ENCODE assay signal across 10 cellular contexts in genomic region chr20:11452326-11452725, GRCh38.
DNase-seq lines count a peak whose midpoint lies in the region; TF ChIP-seq lines count a peak whose summit lies in the region.
"Had no signal": no experiment of that assay in that cellular context is flagged by ENCODE, and none has a peak within 500 bp of the region (broad histone marks: within the 10 kb centered on the region; RNA-seq: fewer than 3 reads in every experiment).

No MANE protein-coding gene starts in this region.

- H3K4me3 ChIP-seq in AG10803 (ENCODE audit: low read length), result no peak overlapping the region
- H3K4me3 ChIP-seq in NB4 (ENCODE audit: low read depth, low read length), result no peak overlapping the region
- no peak overlapping the region for H3K4me3 ChIP-seq in choroid plexus epithelial cell (ENCODE audit: low read depth, low read length)
- H3K4me3 ChIP-seq in ascending aorta, result no peak overlapping the region

- H3K36me3 ChIP-seq in ascending aorta, result no peaks in the 10 kb centered on the region

- H3K27ac ChIP-seq in ascending aorta, result no peak overlapping the region

- POLR2A ChIA-PET in activated CD4-positive, alpha-beta memory T cell treated with anti-CD3 and anti-CD28 coated beads for 36 hours (lab: Charles Lee), result no interaction called here

- CTCF ChIA-PET in activated CD4-positive, alpha-beta memory T cell treated with anti-CD3 and anti-CD28 coated beads for 36 hours (lab: Charles Lee), result no interaction called here

- no peaks in the 10 kb centered on the region for H3K4me1 ChIP-seq in ascending aorta

- H3K27ac Mint-ChIP-seq in neural crest cell (ENCODE audit: unreplicated experiment), result peak overlapping the region; percentile 97
- H3K27ac Mint-ChIP-seq in activated CD4-positive, alpha-beta memory T cell treated with anti-CD3 and anti-CD28 coated beads for 36 hours, result no peak overlapping the region
- H3K27ac Mint-ChIP-seq: stimulated activated naive CD8-positive, alpha-beta T cell treated with anti-CD3 and anti-CD28 coated beads, Interleukin-15, amount 100 ng/mL, for 72 hours had no signal

- no peaks in the 10 kb centered on the region for H3K36me3 Mint-ChIP-seq in neural crest cell (ENCODE audit: low read depth)
- no peaks in the 10 kb centered on the region for H3K36me3 Mint-ChIP-seq in activated CD4-positive, alpha-beta memory T cell treated with anti-CD3 and anti-CD28 coated beads for 36 hours

- H3K4me3 Mint-ChIP-seq in neural crest cell, result no peak overlapping the region
- H3K4me3 Mint-ChIP-seq in activated CD4-positive, alpha-beta memory T cell treated with anti-CD3 and anti-CD28 coated beads for 36 hours, result no peak overlapping the region
- H3K4me3 Mint-ChIP-seq: stimulated activated naive CD8-positive, alpha-beta T cell treated with anti-CD3 and anti-CD28 coated beads, Interleukin-15, amount 100 ng/mL, for 72 hours had no signal

- H3K27me3 Mint-ChIP-seq in neural crest cell (ENCODE audit: low read depth), result no peaks in the 10 kb centered on the region
- no peaks in the 10 kb centered on the region for H3K27me3 Mint-ChIP-seq in activated CD4-positive, alpha-beta memory T cell treated with anti-CD3 and anti-CD28 coated beads for 36 hours
- H3K27me3 Mint-ChIP-seq: stimulated activated naive CD8-positive, alpha-beta T cell treated with anti-CD3 and anti-CD28 coated beads, Interleukin-15, amount 100 ng/mL, for 72 hours had no signal

- no peaks in the 10 kb centered on the region for H3K27me3 ChIP-seq in ascending aorta

- H3K9me3 Mint-ChIP-seq in neural crest cell, result peaks cover 3% of the 10 kb centered on the region
- no peaks in the 10 kb centered on the region for H3K9me3 Mint-ChIP-seq in activated CD4-positive, alpha-beta memory T cell treated with anti-CD3 and anti-CD28 coated beads for 36 hours

- DNase-seq in AG10803 (ENCODE audit: low read depth) (peak; percentile 59), NB4 (ENCODE audit: low read depth) (peak; percentile 17), choroid plexus epithelial cell (ENCODE audit: low read depth) (peak; percentile 61), neural crest cell (ENCODE audit: low read depth, low spot score) (no peak), ascending aorta (ENCODE audit: low spot score in 2 of 2) (no peak), SHP77 treated with DMSO at 0.1 percent for 48 hours (lab: John Stamatoyannopoulos, UW) (no peak), iPS-NIHi7 (ENCODE audit: extremely low spot score) (no peak)
- no peak for DNase-seq in activated CD4-positive, alpha-beta memory T cell treated with anti-CD3 and anti-CD28 coated beads for 36 hours
- DNase-seq: stimulated activated CD4-positive, alpha-beta T cell treated with anti-CD3 and anti-CD28 coated beads, Interleukin-4, amount 100 ng/mL, for 1 hour; stimulated activated naive CD8-positive, alpha-beta T cell treated with anti-CD3 and anti-CD28 coated beads, Interleukin-15, amount 100 ng/mL, for 72 hours had no signal

- H3K4me1 Mint-ChIP-seq in neural crest cell, result peaks cover 52% of the 10 kb centered on the region
- no peaks in the 10 kb centered on the region for H3K4me1 Mint-ChIP-seq in activated CD4-positive, alpha-beta memory T cell treated with anti-CD3 and anti-CD28 coated beads for 36 hours (ENCODE audit: low read depth)
- H3K4me1 Mint-ChIP-seq: stimulated activated naive CD8-positive, alpha-beta T cell treated with anti-CD3 and anti-CD28 coated beads, Interleukin-15, amount 100 ng/mL, for 72 hours had no signal

- intact Hi-C loops in ascending aorta (cut with DNase I), result no loop called here
- intact Hi-C loops in activated CD4-positive, alpha-beta memory T cell treated with anti-CD3 and anti-CD28 coated beads for 36 hours (cut with micrococcal nuclease), result no loop called here

- no peak for TF ChIP-seq CTCF in AG10803 (conservative IDR thresholded peaks at IDR 0.05; ENCODE audit: low read length)
- no peak for TF ChIP-seq CTCF in NB4 (IDR thresholded peaks at IDR 0.05; ENCODE audit: low read depth, low read length)
- no peak for TF ChIP-seq CTCF in choroid plexus epithelial cell (conservative IDR thresholded peaks at IDR 0.05; ENCODE audit: low read depth, low read length)
- TF ChIP-seq CTCF in neural crest cell (conservative IDR thresholded peaks at IDR 0.05), result no peak
- TF ChIP-seq CTCF in ascending aorta (IDR thresholded peaks at IDR 0.05), result no peak

- no peak for TF ChIP-seq POLR2A in NB4 (IDR thresholded peaks at IDR 0.05; ENCODE audit: extremely low read depth, insufficient read length)

- H3K9me3 ChIP-seq in ascending aorta, result no peaks in the 10 kb centered on the region

Comparison
In these comparisons a context has a peak if more than half of its experiments do, and no peak if none do; other contexts are left out.
1. DNase-seq: peak in AG10803 (single experiment), NB4 (single experiment) and choroid plexus epithelial cell (single experiment); none in neural crest cell (single experiment), ascending aorta (0 of 2), SHP77 treated with DMSO at 0.1 percent for 48 hours (single experiment), activated CD4-positive, alpha-beta memory T cell treated with anti-CD3 and anti-CD28 coated beads for 36 hours (single experiment) and iPS-NIHi7 (single experiment).